Comparison of ENCODE assay signal across 21 cellular contexts in the genomic region with DNA sequence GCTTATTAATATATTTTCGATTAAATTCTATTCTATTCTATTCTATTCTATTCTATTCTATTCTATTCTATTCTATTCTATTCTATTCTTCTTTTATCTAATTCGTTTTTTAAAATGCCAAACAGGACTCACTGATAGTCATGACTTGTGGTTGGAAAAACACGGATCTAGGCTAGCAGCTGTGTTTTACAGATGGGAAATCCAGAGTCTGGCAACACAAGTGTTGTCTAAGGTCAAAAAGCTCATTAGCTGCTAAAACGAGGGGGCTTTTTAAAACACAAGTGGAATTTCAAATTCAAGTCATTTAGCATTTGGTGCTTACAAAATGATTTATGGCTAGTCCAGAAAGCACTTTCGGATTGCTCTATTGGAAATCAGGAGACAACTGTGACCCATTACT. TPM values are rescaled to one million over a fixed set of nuclear protein-coding genes. Genes with fewer than 3 reads are reported as not detected.
"Had no signal": no experiment of that assay in that cellular context is flagged by ENCODE, and none has a peak within 500 bp of the region (broad histone marks: within the 10 kb centered on the region; RNA-seq: fewer than 3 reads in every experiment).

No MANE protein-coding gene starts in this region.

- DNase-seq: colonic mucosa; dermis blood vessel endothelial cell; effector memory CD4-positive, alpha-beta T cell; foreskin keratinocyte; glutamatergic neuron; heart right ventricle; hypothalamus; immature natural killer cell; islet precursor cell; kidney glomerular epithelial cell; left colon; naive thymus-derived CD4-positive, alpha-beta T cell; sigmoid colon; spleen; stimulated activated naive B cell treated with anti-CD40 and anti-IgM and Interleukin-4, amounts not matched to agents 10 μg/mL and 1 μg/mL and 100 μg/mL, for 72 hours; upper lobe of left lung; uterus had no signal

- ATAC-seq: foreskin keratinocyte; left colon; naive thymus-derived CD4-positive, alpha-beta T cell; stimulated activated naive B cell treated with anti-CD40 and anti-IgM and Interleukin-4, amounts not matched to agents 10 μg/mL and 1 μg/mL and 100 μg/mL, for 72 hours had no signal

RNA-seq across cellular contexts. Expression of gene MLIP, which starts 17.9 kb away (rescaled TPM):
- total RNA-seq: chondrocyte; epithelial cell of proximal tubule; fibroblast of lung; foreskin keratinocyte; mononuclear cell; naive thymus-derived CD4-positive, alpha-beta T cell; uterus had no signal
- polyA plus RNA-seq: foreskin keratinocyte; immature natural killer cell; naive thymus-derived CD4-positive, alpha-beta T cell had no signal
